In the genomic region with DNA sequence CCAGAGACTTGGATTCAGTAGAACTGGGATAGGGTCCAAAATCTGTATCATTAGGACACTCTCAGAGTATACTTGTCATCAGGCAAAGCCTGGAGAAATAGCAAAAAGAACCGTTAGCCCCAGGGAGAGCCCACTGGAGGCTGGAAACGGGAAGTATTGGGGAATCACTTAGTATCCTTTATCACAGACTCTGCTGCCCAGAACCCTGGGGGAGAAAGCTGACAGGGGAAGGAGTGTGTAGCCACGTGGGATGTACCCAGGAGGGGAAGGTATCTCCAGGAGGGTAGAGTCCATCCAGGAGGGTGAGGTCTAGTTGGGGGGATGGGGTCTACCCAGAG, we compare ENCODE assay signal across 12 cellular contexts.
DNase-seq lines count a peak whose midpoint lies in the region; ATAC-seq lines count a peak whose summit lies in the region.
"Had no signal": no experiment of that assay in that cellular context is flagged by ENCODE, and none has a peak within 500 bp of the region (broad histone marks: within the 10 kb centered on the region; RNA-seq: fewer than 3 reads in every experiment).

No MANE protein-coding gene starts in this region.

- H3K27ac ChIP-seq in CD8-positive, alpha-beta memory T cell (ENCODE audit: low read depth, low read length): peak overlapping the region; percentile 33
- H3K27ac ChIP-seq: neural progenitor cell had no signal

- no peaks in the 10 kb centered on the region for H3K36me3 ChIP-seq in CD8-positive, alpha-beta memory T cell (ENCODE audit: insufficient read depth, low read length)
- H3K36me3 ChIP-seq: neural progenitor cell had no signal

- H3K27me3 ChIP-seq in CD8-positive, alpha-beta memory T cell (ENCODE audit: insufficient read depth, low read length, poor library complexity, severe bottlenecking): no peaks in the 10 kb centered on the region
- H3K27me3 ChIP-seq: neural progenitor cell had no signal

- peak; percentile 14 for ATAC-seq in Right ventricle myocardium superior (ENCODE audit: poor library complexity)
- peak; percentile 3 for ATAC-seq in sciatic nerve
- no peak for ATAC-seq in GM18870 (IDR thresholded peaks at IDR 0.05; ENCODE audit: unreplicated experiment)
- ATAC-seq in HG03521 (IDR thresholded peaks at IDR 0.05; ENCODE audit: unreplicated experiment): no peak
- ATAC-seq: T-helper 17 cell had no signal

- no peaks in the 10 kb centered on the region for H3K9me3 ChIP-seq in CD8-positive, alpha-beta memory T cell (ENCODE audit: low read length)

- intact Hi-C loops in Right ventricle myocardium superior (cut with DNase I): no loop called here
- intact Hi-C loops in sciatic nerve (cut with DNase I): no loop called here

- no peaks in the 10 kb centered on the region for H3K4me1 ChIP-seq in CD8-positive, alpha-beta memory T cell (ENCODE audit: insufficient read depth, low read length)

- no peaks in the 10 kb centered on the region for H3K36me3 Mint-ChIP-seq in CD8-positive, alpha-beta memory T cell
- H3K36me3 Mint-ChIP-seq in activated T-cell treated with anti-CD3 and anti-CD28 coated beads, Interleukin-2, amount 50 U/mL, for 24 hours (ENCODE audit: low read depth): no peaks in the 10 kb centered on the region
- H3K36me3 Mint-ChIP-seq: activated naive CD8-positive, alpha-beta T cell; CD4-positive, CD25-positive, alpha-beta regulatory T cell; neural progenitor cell had no signal

- POLR2A ChIA-PET in CD8-positive, alpha-beta memory T cell (lab: Charles Lee): no interaction called here

- DNase-seq in CD8-positive, alpha-beta memory T cell: no peak
- DNase-seq in OCI-M1 (lab: John Stamatoyannopoulos, UW) (peak; percentile 30), Right ventricle myocardium superior (no peak), sciatic nerve (ENCODE audit: low spot score) (no peak), SKM-1 (lab: John Stamatoyannopoulos, UW; ENCODE audit: unreplicated experiment) (no peak)
- no peak for DNase-seq in activated T-cell treated with anti-CD3 and anti-CD28 coated beads, Interleukin-2, amount 50 U/mL, for 24 hours
- DNase-seq: CD4-positive, CD25-positive, alpha-beta regulatory T cell; T-helper 17 cell had no signal

- no peak overlapping the region for H3K27ac Mint-ChIP-seq in CD8-positive, alpha-beta memory T cell
- H3K27ac Mint-ChIP-seq in activated T-cell treated with anti-CD3 and anti-CD28 coated beads, Interleukin-2, amount 50 U/mL, for 24 hours: no peak overlapping the region
- H3K27ac Mint-ChIP-seq: activated naive CD8-positive, alpha-beta T cell; T-helper 17 cell had no signal

- no peak overlapping the region for H3K4me3 ChIP-seq in CD8-positive, alpha-beta memory T cell (ENCODE audit: low read length)
- H3K4me3 ChIP-seq: neural progenitor cell had no signal

- CTCF ChIA-PET in CD8-positive, alpha-beta memory T cell (lab: Charles Lee): no interaction called here

- H3K4me1 Mint-ChIP-seq in CD8-positive, alpha-beta memory T cell: no peaks in the 10 kb centered on the region
- no peaks in the 10 kb centered on the region for H3K4me1 Mint-ChIP-seq in activated T-cell treated with anti-CD3 and anti-CD28 coated beads, Interleukin-2, amount 50 U/mL, for 24 hours (ENCODE audit: low read depth)
- H3K4me1 Mint-ChIP-seq: CD4-positive, CD25-positive, alpha-beta regulatory T cell had no signal

- peaks cover 6 to 8% of the 10 kb centered on the region in 2 donors for H3K27me3 Mint-ChIP-seq in CD8-positive, alpha-beta memory T cell
- H3K27me3 Mint-ChIP-seq in activated T-cell treated with anti-CD3 and anti-CD28 coated beads, Interleukin-2, amount 50 U/mL, for 24 hours: peaks cover 5% of the 10 kb centered on the region
- H3K27me3 Mint-ChIP-seq: activated naive CD8-positive, alpha-beta T cell had no signal

- H3K9me3 Mint-ChIP-seq in CD8-positive, alpha-beta memory T cell: no peaks in the 10 kb centered on the region
- no peaks in the 10 kb centered on the region for H3K9me3 Mint-ChIP-seq in activated T-cell treated with anti-CD3 and anti-CD28 coated beads, Interleukin-2, amount 50 U/mL, for 24 hours

- no peak overlapping the region for H3K4me3 Mint-ChIP-seq in CD8-positive, alpha-beta memory T cell
- H3K4me3 Mint-ChIP-seq in activated T-cell treated with anti-CD3 and anti-CD28 coated beads, Interleukin-2, amount 50 U/mL, for 24 hours: no peak overlapping the region
- H3K4me3 Mint-ChIP-seq: activated naive CD8-positive, alpha-beta T cell; CD4-positive, CD25-positive, alpha-beta regulatory T cell; neural progenitor cell; T-helper 17 cell had no signal

Comparison
In these comparisons a context has a peak if more than half of its experiments do, and no peak if none do; other contexts are left out.
1. ATAC-seq: peak in Right ventricle myocardium superior (single experiment) and sciatic nerve (single experiment); none in GM18870 (single experiment) and HG03521 (single experiment).